In genomic region chr10:70815504-70816219, GRCh38 we compare ENCODE assay signal across 1 cellular context.
TF ChIP-seq lines count a peak whose summit lies in the region.

Gene SGPL1, plus strand, starts transcription at chr10:70815948. Its CDS starts 906 bp downstream, at chr10:70816854.

TF ChIP-seq in HepG2, 621 proteins besides CTCF, POLR2A, EP300 and RAD21 (continued from another document and continues in another):
- no peak for TF ChIP-seq TEAD3 (CRISPR knock-in tag; optimal IDR thresholded peaks at IDR 0.05; ENCODE audit: borderline replicate concordance)
- no peak for TF ChIP-seq CSRNP1 (CRISPR knock-in tag; IDR thresholded peaks at IDR 0.05)
- no peak for TF ChIP-seq ZNF10 (CRISPR knock-in tag; IDR thresholded peaks at IDR 0.05; ENCODE audit: borderline replicate concordance, low read depth)
- TF ChIP-seq ZBTB7B (CRISPR knock-in tag; IDR thresholded peaks at IDR 0.05) = 0 out of 2 replicates have a peak, but pooled peaks have one; percentile 27
- no peak for TF ChIP-seq NFE2 (CRISPR knock-in tag; IDR thresholded peaks at IDR 0.05)
- TF ChIP-seq ZC3H13 (CRISPR knock-in tag; IDR thresholded peaks at IDR 0.05) = 0 out of 2 replicates have a peak, but pooled peaks have one; percentile 26
- no peak for TF ChIP-seq ZNF136 (CRISPR knock-in tag; IDR thresholded peaks at IDR 0.05; ENCODE audit: low read depth)
- TF ChIP-seq ZBTB39 (CRISPR knock-in tag; IDR thresholded peaks at IDR 0.05) = no peak
- TF ChIP-seq GABPB1 (CRISPR knock-in tag; IDR thresholded peaks at IDR 0.05) = peak; percentile 87
- no peak for TF ChIP-seq ZNF816 (CRISPR knock-in tag; IDR thresholded peaks at IDR 0.05; ENCODE audit: borderline replicate concordance)
- no peak for TF ChIP-seq MAZ (IDR thresholded peaks at IDR 0.05; ENCODE audit: borderline replicate concordance, low read depth, low read length)
- TF ChIP-seq MAZ (CRISPR knock-in tag; IDR thresholded peaks at IDR 0.05; ENCODE audit: low read depth) = peak; percentile 83; the same call in 1 of the 2 replicates
- TF ChIP-seq ZNF564 (CRISPR knock-in tag; IDR thresholded peaks at IDR 0.05) = no peak
- TF ChIP-seq IKZF1 (IDR thresholded peaks at IDR 0.05) = no peak
- no peak for TF ChIP-seq HES4 (CRISPR knock-in tag; IDR thresholded peaks at IDR 0.05; ENCODE audit: borderline replicate concordance)
- TF ChIP-seq MLX (CRISPR knock-in tag; IDR thresholded peaks at IDR 0.05) = no peak
- no peak; the same call in 1 of the 2 replicates for TF ChIP-seq HOXA9 (CRISPR knock-in tag; IDR thresholded peaks at IDR 0.05; ENCODE audit: borderline replicate concordance)
- TF ChIP-seq ZNF713 (CRISPR knock-in tag; IDR thresholded peaks at IDR 0.05) = no peak
- 0 out of 2 replicates have a peak, but pooled peaks have one; percentile 21 for TF ChIP-seq PATZ1 (CRISPR knock-in tag; IDR thresholded peaks at IDR 0.05)
- TF ChIP-seq ZNF280D (CRISPR knock-in tag; IDR thresholded peaks at IDR 0.05) = no peak
- peak; percentile 28; the same call in 1 of the 2 replicates for TF ChIP-seq TARDBP (CRISPR knock-in tag; IDR thresholded peaks at IDR 0.05)
- TF ChIP-seq ZNF451 (CRISPR knock-in tag; IDR thresholded peaks at IDR 0.05) = peak; percentile 38; the same call in 1 of the 2 replicates
- TF ChIP-seq KDM5B (CRISPR knock-in tag; IDR thresholded peaks at IDR 0.05; ENCODE audit: borderline replicate concordance) = peak; percentile 51; the same call in 1 of the 2 replicates
- TF ChIP-seq ZNF549 (CRISPR knock-in tag; IDR thresholded peaks at IDR 0.05) = no peak
- no peak for TF ChIP-seq MYNN (CRISPR knock-in tag; IDR thresholded peaks at IDR 0.05; ENCODE audit: low read depth)
- no peak for TF ChIP-seq ZFP37 (CRISPR knock-in tag; IDR thresholded peaks at IDR 0.05; ENCODE audit: borderline replicate concordance)
- no peak for TF ChIP-seq ZNF567 (CRISPR knock-in tag; IDR thresholded peaks at IDR 0.05; ENCODE audit: borderline replicate concordance)
- TF ChIP-seq NR2F2 (IDR thresholded peaks at IDR 0.05; ENCODE audit: borderline replicate concordance, low read depth) = no peak
- peak; percentile 88 for TF ChIP-seq XRCC5 (optimal IDR thresholded peaks at IDR 0.05; ENCODE audit: low read length)
- no peak for TF ChIP-seq NFATC3 (CRISPR knock-in tag; IDR thresholded peaks at IDR 0.05)
- no peak for TF ChIP-seq IRF2 (CRISPR knock-in tag; IDR thresholded peaks at IDR 0.05)
- no peak for TF ChIP-seq ZNF652 (CRISPR knock-in tag; IDR thresholded peaks at IDR 0.05; ENCODE audit: borderline replicate concordance, low read depth)
- no peak for TF ChIP-seq ZNF44 (CRISPR knock-in tag; IDR thresholded peaks at IDR 0.05)
- TF ChIP-seq ZNF251 (CRISPR knock-in tag; IDR thresholded peaks at IDR 0.05) = no peak
- TF ChIP-seq ZBTB42 (CRISPR knock-in tag; IDR thresholded peaks at IDR 0.05) = no peak
- TF ChIP-seq RFXAP (CRISPR knock-in tag; IDR thresholded peaks at IDR 0.05; ENCODE audit: borderline replicate concordance) = peak; percentile 60; the same call in 1 of the 2 replicates
- no peak for TF ChIP-seq SRY (CRISPR knock-in tag; IDR thresholded peaks at IDR 0.05)
- TF ChIP-seq MYC (CRISPR knock-in tag; IDR thresholded peaks at IDR 0.05; ENCODE audit: borderline replicate concordance) = peak; percentile 59; the same call in 1 of the 2 replicates
- no peak for TF ChIP-seq ZMYM3 (CRISPR knock-in tag; IDR thresholded peaks at IDR 0.05)
- no peak for TF ChIP-seq ZNF878 (CRISPR knock-in tag; IDR thresholded peaks at IDR 0.05)
- peak; percentile 62 for TF ChIP-seq SP4 (CRISPR knock-in tag; IDR thresholded peaks at IDR 0.05)
- TF ChIP-seq ZNF674 (CRISPR knock-in tag; IDR thresholded peaks at IDR 0.05; ENCODE audit: low read depth) = no peak
- no peak for TF ChIP-seq MIXL1 (CRISPR knock-in tag; IDR thresholded peaks at IDR 0.05)
- TF ChIP-seq KAT2B (IDR thresholded peaks at IDR 0.05; ENCODE audit: borderline replicate concordance, low read depth, low read length) = no peak
- no peak for TF ChIP-seq LCORL (IDR thresholded peaks at IDR 0.05)
- no peak; the same call in 1 of the 2 replicates for TF ChIP-seq LCORL (CRISPR knock-in tag; IDR thresholded peaks at IDR 0.05)
- no peak for TF ChIP-seq TBX3 (IDR thresholded peaks at IDR 0.05; ENCODE audit: borderline replicate concordance)
- no peak for TF ChIP-seq NAIF1 (CRISPR knock-in tag; IDR thresholded peaks at IDR 0.05; ENCODE audit: borderline replicate concordance)
- peak; percentile 87 for TF ChIP-seq STAG1 (CRISPR knock-in tag; IDR thresholded peaks at IDR 0.05)
- no peak for TF ChIP-seq PREB (CRISPR knock-in tag; IDR thresholded peaks at IDR 0.05)
- TF ChIP-seq ZBTB20 (CRISPR knock-in tag; IDR thresholded peaks at IDR 0.05; ENCODE audit: borderline replicate concordance, low read depth) = no peak
- peak; percentile 69 for TF ChIP-seq TAF1 (CRISPR knock-in tag; IDR thresholded peaks at IDR 0.05)
- no peak for TF ChIP-seq TSC22D2 (CRISPR knock-in tag; IDR thresholded peaks at IDR 0.05; ENCODE audit: borderline replicate concordance)
- TF ChIP-seq REPIN1 (CRISPR knock-in tag; IDR thresholded peaks at IDR 0.05; ENCODE audit: borderline replicate concordance, low read depth) = no peak
- 0 out of 2 replicates have a peak, but pooled peaks have one; percentile 41 for TF ChIP-seq ZNF670 (CRISPR knock-in tag; IDR thresholded peaks at IDR 0.05; ENCODE audit: borderline replicate concordance)
- TF ChIP-seq ZNF749 (CRISPR knock-in tag; IDR thresholded peaks at IDR 0.05; ENCODE audit: borderline replicate concordance) = peak; percentile 73; the same call in 1 of the 2 replicates
- peak; percentile 79 for TF ChIP-seq SKI (IDR thresholded peaks at IDR 0.05; ENCODE audit: partially characterized antibody)
- TF ChIP-seq MAFF (IDR thresholded peaks at IDR 0.05; ENCODE audit: low read depth, low read length) = no peak
- no peak for TF ChIP-seq FUBP1 (CRISPR knock-in tag; IDR thresholded peaks at IDR 0.05; ENCODE audit: borderline replicate concordance)
- TF ChIP-seq IKZF4 (CRISPR knock-in tag; IDR thresholded peaks at IDR 0.05; ENCODE audit: borderline replicate concordance, low read depth, not compliant biosample characterization) = no peak
- no peak for TF ChIP-seq MAFK (conservative IDR thresholded peaks at IDR 0.05 in 1 of 2, IDR thresholded peaks at IDR 0.05 in 1 of 2; ENCODE audit: low read length in 2 of 2)
- no peak for TF ChIP-seq ZBTB38 (CRISPR knock-in tag; IDR thresholded peaks at IDR 0.05)
